ENCODE assay signal across 8 cellular contexts in the genomic region with DNA sequence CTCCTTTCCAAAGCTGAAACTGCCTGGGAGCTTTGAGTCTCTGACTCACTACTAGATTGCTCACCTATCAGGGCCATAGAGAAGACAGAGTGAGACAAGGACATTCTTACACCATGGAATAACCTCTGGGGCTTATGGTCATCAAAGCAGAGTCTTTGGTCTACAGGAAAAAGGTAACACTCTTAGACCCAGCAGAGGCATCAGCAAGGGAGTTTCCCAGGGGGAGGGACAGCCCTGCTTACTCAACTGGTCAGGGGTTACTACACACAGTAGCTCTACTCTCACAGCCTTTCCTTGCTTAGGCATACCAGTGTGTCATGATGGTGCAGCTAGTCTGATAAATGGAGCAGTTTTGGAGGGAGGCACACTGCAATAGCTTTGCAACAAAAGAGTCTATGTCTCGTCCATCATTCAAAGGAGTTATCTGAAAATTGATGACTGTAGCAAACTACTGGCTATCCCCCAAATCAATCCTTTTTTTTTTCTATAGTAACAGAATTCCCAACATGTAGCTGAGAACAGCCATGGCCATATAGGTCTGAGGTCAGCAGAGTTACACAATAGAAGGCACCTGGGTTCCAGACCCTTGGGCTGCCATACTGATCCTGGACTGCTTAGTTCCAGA. TPM values are rescaled to one million over a fixed set of nuclear protein-coding genes. Genes with fewer than 3 reads are reported as not detected.
DNase-seq lines count a peak whose midpoint lies in the region; ATAC-seq and TF ChIP-seq lines count a peak whose summit lies in the region.

No MANE protein-coding gene starts in this region.

- H3K4me1 Mint-ChIP-seq in Calu3 (ENCODE audit: low read depth, unreplicated experiment) (peaks cover 76% of the 10 kb centered on the region), MCF 10A (ENCODE audit: insufficient read depth, unreplicated experiment) (peaks cover 66% of the 10 kb centered on the region)
- H3K4me1 Mint-ChIP-seq in natural killer cell treated with Interleukin-12 subunit alpha and Interleukin-12 subunit beta and Interleukin-15 and Interleukin-18, amount 100 ng/mL, for 72 hours (ENCODE audit: low read depth in 2 of 2) = peaks cover 2 to 5% of the 10 kb centered on the region in 2 donors

- H3K9me3 Mint-ChIP-seq in Calu3 (ENCODE audit: low read depth, unreplicated experiment) = no peaks in the 10 kb centered on the region
- H3K9me3 Mint-ChIP-seq in MCF 10A (ENCODE audit: unreplicated experiment) = no peaks in the 10 kb centered on the region
- H3K9me3 Mint-ChIP-seq in natural killer cell treated with Interleukin-12 subunit alpha and Interleukin-12 subunit beta and Interleukin-15 and Interleukin-18, amount 100 ng/mL, for 72 hours = no peaks in the 10 kb centered on the region

- intact Hi-C loops in Calu3 (cut with micrococcal nuclease; ENCODE audit: unreplicated experiment) (loop anchor here (2.0 kb wide), 1 partner anchor 99 kb away; no protein-coding TSS in a partner anchor), MCF 10A (cut with micrococcal nuclease) (loop anchor here (2.0 kb wide), 1 partner anchor 47 kb away; no protein-coding TSS in a partner anchor)

- peak overlapping the region; percentile 52 for H3K4me3 Mint-ChIP-seq in Calu3 (ENCODE audit: low read depth, unreplicated experiment)
- H3K4me3 Mint-ChIP-seq in MCF 10A (ENCODE audit: unreplicated experiment) = peak overlapping the region; percentile 30
- H3K4me3 Mint-ChIP-seq in natural killer cell treated with Interleukin-12 subunit alpha and Interleukin-12 subunit beta and Interleukin-15 and Interleukin-18, amount 100 ng/mL, for 72 hours = no peak overlapping the region

- peaks cover 23% of the 10 kb centered on the region for H3K36me3 Mint-ChIP-seq in Calu3 (ENCODE audit: insufficient read depth, unreplicated experiment)
- peaks cover 4% of the 10 kb centered on the region for H3K36me3 Mint-ChIP-seq in MCF 10A (ENCODE audit: insufficient read depth, unreplicated experiment)
- peaks cover under 1% of the 10 kb centered on the region for H3K36me3 Mint-ChIP-seq in natural killer cell treated with Interleukin-12 subunit alpha and Interleukin-12 subunit beta and Interleukin-15 and Interleukin-18, amount 100 ng/mL, for 72 hours

- no peaks in the 10 kb centered on the region for H3K27me3 Mint-ChIP-seq in Calu3 (ENCODE audit: unreplicated experiment)
- H3K27me3 Mint-ChIP-seq in MCF 10A (ENCODE audit: insufficient read depth, unreplicated experiment) = no peaks in the 10 kb centered on the region
- H3K27me3 Mint-ChIP-seq in natural killer cell treated with Interleukin-12 subunit alpha and Interleukin-12 subunit beta and Interleukin-15 and Interleukin-18, amount 100 ng/mL, for 72 hours = peaks cover 22 to 23% of the 10 kb centered on the region in 2 donors

- POLR2A ChIA-PET in MCF 10A (lab: Yijun Ruan, JAX) = interaction anchor here (0.5 to 2.3 kb wide), 11 partner anchors 33 to 151 kb away, joined by 3 to 12 read pairs (median 4); a partner anchor contains a TSS

- CTCF ChIA-PET in Calu3 (lab: Charles Lee) (interaction anchor here (0.7 to 2.6 kb wide), 5 partner anchors 13 to 137 kb away, joined by 3 to 15 read pairs (median 4); no protein-coding TSS in a partner anchor), MCF 10A (lab: Yijun Ruan, JAX) (interaction anchor here (0.7 to 1.6 kb wide), 3 partner anchors 131 to 449 kb away, joined by 3 to 6 read pairs (median 5); no protein-coding TSS in a partner anchor)

- DNase-seq in Calu3 = peak; percentile 81
- peak; percentile 96 for DNase-seq in MCF 10A (ENCODE audit: unreplicated experiment)
- DNase-seq in natural killer cell treated with Interleukin-12 subunit alpha and Interleukin-12 subunit beta and Interleukin-15 and Interleukin-18, amount 100 ng/mL, for 72 hours (ENCODE audit: low spot score) = peak; percentile 64
- no peak for DNase-seq in iPS-NIHi7 (ENCODE audit: extremely low spot score)
- no peak for DNase-seq in pons (ENCODE audit: low spot score)
- no peak for DNase-seq in NCI-H146 (lab: John Stamatoyannopoulos, UW)

- ATAC-seq in GM19397 (IDR thresholded peaks at IDR 0.05; ENCODE audit: unreplicated experiment) (peak; percentile 80), HG03432 (IDR thresholded peaks at IDR 0.05; ENCODE audit: unreplicated experiment) (peak; percentile 92)
- ATAC-seq in natural killer cell treated with Interleukin-12 subunit alpha and Interleukin-12 subunit beta and Interleukin-15 and Interleukin-18, amount 100 ng/mL, for 72 hours = peak; percentile 90 to 94

- BruUV-seq in Calu3 (replicated peaks; lab: Mats Ljungman, UMichigan) (no TSS peak), MCF 10A (replicated peaks; lab: Mats Ljungman, UMichigan) (TSS peak; percentile 43)

- TF ChIP-seq CTCF in Calu3 (IDR thresholded peaks at IDR 0.05; ENCODE audit: unreplicated experiment) (no peak), MCF 10A (IDR thresholded peaks at IDR 0.05; ENCODE audit: unreplicated experiment) (no peak)

- H3K27ac Mint-ChIP-seq in Calu3 (ENCODE audit: unreplicated experiment) = peak overlapping the region; percentile 100
- peak overlapping the region; percentile 92 for H3K27ac Mint-ChIP-seq in MCF 10A (ENCODE audit: low read depth, unreplicated experiment)
- no peak overlapping the region for H3K27ac Mint-ChIP-seq in natural killer cell treated with Interleukin-12 subunit alpha and Interleukin-12 subunit beta and Interleukin-15 and Interleukin-18, amount 100 ng/mL, for 72 hours

RNA-seq across cellular contexts. Expression of a gene that starts 22.4 kb away (rescaled TPM):
- total RNA-seq in Calu3 (2022) = 0.07 TPM in 1 of 2 replicates, not detected in the other
- total RNA-seq in MCF 10A (2022) = not detected in 2 replicates
- total RNA-seq in natural killer cell treated with Interleukin-12 subunit alpha and Interleukin-12 subunit beta and Interleukin-15 and Interleukin-18, amount 100 ng/mL, for 72 hours = 1 to 10 TPM; 2.5 to 3.2 TPM

Comparison
In these comparisons a context has a peak if more than half of its experiments do, and no peak if none do; other contexts are left out.
1. DNase-seq: peak in Calu3 (single experiment), MCF 10A (single experiment) and natural killer cell treated with Interleukin-12 subunit alpha and Interleukin-12 subunit beta and Interleukin-15 and Interleukin-18, amount 100 ng/mL, for 72 hours (single experiment); none in iPS-NIHi7 (single experiment), pons (single experiment) and NCI-H146 (single experiment).
2. H3K27ac Mint-ChIP-seq: peak in Calu3 (single experiment) and MCF 10A (single experiment); none in natural killer cell treated with Interleukin-12 subunit alpha and Interleukin-12 subunit beta and Interleukin-15 and Interleukin-18, amount 100 ng/mL, for 72 hours (0 of 2).
3. Peak in every context shown above with its lines, with median percentiles within 50 percentile points of each other: ATAC-seq.